1 cellular context compared by ENCODE assay signal in the genomic region with DNA sequence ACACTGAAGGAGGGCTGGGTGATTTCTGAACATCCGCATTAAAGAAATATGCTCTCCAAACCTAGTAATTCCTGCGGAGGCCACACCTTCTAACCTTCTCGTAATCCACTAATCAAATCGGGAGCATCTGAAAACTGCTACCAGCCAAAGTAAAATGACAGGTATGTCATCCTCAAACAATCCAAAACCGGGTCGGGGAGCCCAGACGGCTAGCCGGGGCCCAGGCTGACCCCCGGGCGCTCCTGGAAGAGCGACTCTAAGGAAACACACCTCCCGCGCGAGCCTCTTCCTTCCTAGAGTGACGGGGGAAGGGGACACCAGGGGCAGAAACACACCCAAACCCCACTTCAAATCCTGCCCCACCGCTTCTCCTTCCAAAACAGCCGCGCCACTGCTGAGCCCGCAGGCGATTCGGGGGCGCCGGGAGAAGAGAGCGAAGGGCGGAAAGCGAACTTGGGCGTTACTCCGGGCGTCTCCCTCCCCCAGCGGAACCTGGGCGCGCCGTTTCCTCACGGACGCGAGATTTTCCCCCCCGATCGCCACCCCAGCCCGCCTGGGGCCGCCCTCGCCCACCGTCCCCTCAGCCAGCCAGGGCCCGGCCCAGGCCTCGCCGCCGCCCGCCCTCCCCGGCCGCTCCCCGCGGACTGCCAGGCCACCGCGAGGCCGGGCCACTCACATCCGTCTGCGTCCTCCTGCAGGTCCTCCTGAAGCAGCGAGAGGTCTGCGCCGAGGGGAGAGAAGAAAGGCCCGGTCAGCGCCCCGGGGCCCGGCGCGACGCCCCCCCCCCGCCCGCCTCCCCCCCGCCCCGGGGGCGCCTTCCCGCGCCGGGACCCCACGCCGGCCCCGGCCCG.
A peak's percentile ranks its signal among the peaks of the same experiment; 100 is the strongest.
TF ChIP-seq lines count a peak whose summit lies in the region.

No MANE protein-coding gene starts in this region.

TF ChIP-seq in K562, 482 proteins besides CTCF, POLR2A, EP300 and RAD21 (continued from another document and continues in another):
- TF ChIP-seq, protein P1, sequence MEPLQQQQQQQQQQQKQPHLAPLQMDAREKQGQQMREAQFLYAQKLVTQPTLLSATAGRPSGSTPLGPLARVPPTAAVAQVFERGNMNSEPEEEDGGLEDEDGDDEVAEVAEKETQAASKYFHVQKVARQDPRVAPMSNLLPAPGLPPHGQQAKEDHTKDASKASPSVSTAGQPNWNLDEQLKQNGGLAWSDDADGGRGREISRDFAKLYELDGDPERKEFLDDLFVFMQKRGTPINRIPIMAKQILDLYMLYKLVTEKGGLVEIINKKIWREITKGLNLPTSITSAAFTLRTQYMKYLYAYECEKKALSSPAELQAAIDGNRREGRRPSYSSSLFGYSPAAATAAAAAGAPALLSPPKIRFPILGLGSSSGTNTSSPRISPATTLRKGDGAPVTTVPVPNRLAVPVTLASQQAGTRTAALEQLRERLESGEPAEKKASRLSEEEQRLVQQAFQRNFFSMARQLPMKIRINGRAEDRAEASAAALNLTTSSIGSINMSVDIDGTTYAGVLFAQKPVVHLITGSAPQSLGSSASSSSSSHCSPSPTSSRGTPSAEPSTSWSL (CRISPR knock-in tag; IDR thresholded peaks at IDR 0.05; ENCODE audit: borderline replicate concordance) = no peak
- peak; percentile 43; the same call in 1 of the 2 replicates for TF ChIP-seq MYNN (IDR thresholded peaks at IDR 0.05)
- TF ChIP-seq MYNN (CRISPR knock-in tag; IDR thresholded peaks at IDR 0.05) = no peak
- peak; percentile 85 for TF ChIP-seq POLR2G (IDR thresholded peaks at IDR 0.05; ENCODE audit: low read depth, low read length)
- TF ChIP-seq, protein P2, sequence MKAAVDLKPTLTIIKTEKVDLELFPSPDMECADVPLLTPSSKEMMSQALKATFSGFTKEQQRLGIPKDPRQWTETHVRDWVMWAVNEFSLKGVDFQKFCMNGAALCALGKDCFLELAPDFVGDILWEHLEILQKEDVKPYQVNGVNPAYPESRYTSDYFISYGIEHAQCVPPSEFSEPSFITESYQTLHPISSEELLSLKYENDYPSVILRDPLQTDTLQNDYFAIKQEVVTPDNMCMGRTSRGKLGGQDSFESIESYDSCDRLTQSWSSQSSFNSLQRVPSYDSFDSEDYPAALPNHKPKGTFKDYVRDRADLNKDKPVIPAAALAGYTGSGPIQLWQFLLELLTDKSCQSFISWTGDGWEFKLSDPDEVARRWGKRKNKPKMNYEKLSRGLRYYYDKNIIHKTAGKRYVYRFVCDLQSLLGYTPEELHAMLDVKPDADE (conservative IDR thresholded peaks at IDR 0.05; ENCODE audit: control insufficient read depth, low read depth, low read length) = 0 out of 2 replicates have a peak, but pooled peaks have one; percentile 24
- peak; percentile 59; the same call in 1 of the 2 replicates for TF ChIP-seq POLR2AphosphoS5 (IDR thresholded peaks at IDR 0.05; ENCODE audit: control insufficient read depth, insufficient read depth, low read depth, low read length)
- TF ChIP-seq SMAD1 (IDR thresholded peaks at IDR 0.05; ENCODE audit: low read depth, low read length, partially characterized antibody) = peak; percentile 12
- TF ChIP-seq, protein P3, sequence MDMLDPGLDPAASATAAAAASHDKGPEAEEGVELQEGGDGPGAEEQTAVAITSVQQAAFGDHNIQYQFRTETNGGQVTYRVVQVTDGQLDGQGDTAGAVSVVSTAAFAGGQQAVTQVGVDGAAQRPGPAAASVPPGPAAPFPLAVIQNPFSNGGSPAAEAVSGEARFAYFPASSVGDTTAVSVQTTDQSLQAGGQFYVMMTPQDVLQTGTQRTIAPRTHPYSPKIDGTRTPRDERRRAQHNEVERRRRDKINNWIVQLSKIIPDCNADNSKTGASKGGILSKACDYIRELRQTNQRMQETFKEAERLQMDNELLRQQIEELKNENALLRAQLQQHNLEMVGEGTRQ (CRISPR knock-in tag; IDR thresholded peaks at IDR 0.05) = no peak
- no peak for TF ChIP-seq ZNF696 (CRISPR knock-in tag; conservative IDR thresholded peaks at IDR 0.05)
- TF ChIP-seq CBFA2T2 (conservative IDR thresholded peaks at IDR 0.05) = no peak
- no peak for TF ChIP-seq KLF10 (CRISPR knock-in tag; IDR thresholded peaks at IDR 0.05)
- no peak for TF ChIP-seq MAFF (IDR thresholded peaks at IDR 0.05; ENCODE audit: low read length)
- TF ChIP-seq NR3C1 (CRISPR knock-in tag; IDR thresholded peaks at IDR 0.05) = peak; percentile 45; the same call in 1 of the 2 replicates
- peak; percentile 30 for TF ChIP-seq TBP (optimal IDR thresholded peaks at IDR 0.05; ENCODE audit: low read depth, low read length)
- no peak for TF ChIP-seq ARID1B (IDR thresholded peaks at IDR 0.05)
- TF ChIP-seq ETV5 (CRISPR knock-in tag; IDR thresholded peaks at IDR 0.05; ENCODE audit: low read depth) = 0 out of 2 replicates have a peak, but pooled peaks have one; percentile 8
- peak; percentile 34; the same call in 1 of the 2 replicates for TF ChIP-seq SMARCA4 (IDR thresholded peaks at IDR 0.05)
- TF ChIP-seq, protein P4, sequence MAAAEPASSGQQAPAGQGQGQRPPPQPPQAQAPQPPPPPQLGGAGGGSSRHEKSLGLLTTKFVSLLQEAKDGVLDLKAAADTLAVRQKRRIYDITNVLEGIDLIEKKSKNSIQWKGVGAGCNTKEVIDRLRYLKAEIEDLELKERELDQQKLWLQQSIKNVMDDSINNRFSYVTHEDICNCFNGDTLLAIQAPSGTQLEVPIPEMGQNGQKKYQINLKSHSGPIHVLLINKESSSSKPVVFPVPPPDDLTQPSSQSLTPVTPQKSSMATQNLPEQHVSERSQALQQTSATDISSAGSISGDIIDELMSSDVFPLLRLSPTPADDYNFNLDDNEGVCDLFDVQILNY (CRISPR knock-in tag; IDR thresholded peaks at IDR 0.05) = 0 out of 2 replicates have a peak, but pooled peaks have one; percentile 58
- TF ChIP-seq RB1 (IDR thresholded peaks at IDR 0.05; ENCODE audit: low read depth) = no peak
- TF ChIP-seq ZNF133 (CRISPR knock-in tag; IDR thresholded peaks at IDR 0.05) = no peak
- TF ChIP-seq, protein P5, sequence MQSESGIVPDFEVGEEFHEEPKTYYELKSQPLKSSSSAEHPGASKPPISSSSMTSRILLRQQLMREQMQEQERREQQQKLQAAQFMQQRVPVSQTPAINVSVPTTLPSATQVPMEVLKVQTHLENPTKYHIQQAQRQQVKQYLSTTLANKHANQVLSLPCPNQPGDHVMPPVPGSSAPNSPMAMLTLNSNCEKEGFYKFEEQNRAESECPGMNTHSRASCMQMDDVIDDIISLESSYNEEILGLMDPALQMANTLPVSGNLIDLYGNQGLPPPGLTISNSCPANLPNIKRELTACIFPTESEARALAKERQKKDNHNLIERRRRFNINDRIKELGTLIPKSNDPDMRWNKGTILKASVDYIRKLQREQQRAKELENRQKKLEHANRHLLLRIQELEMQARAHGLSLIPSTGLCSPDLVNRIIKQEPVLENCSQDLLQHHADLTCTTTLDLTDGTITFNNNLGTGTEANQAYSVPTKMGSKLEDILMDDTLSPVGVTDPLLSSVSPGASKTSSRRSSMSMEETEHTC (IDR thresholded peaks at IDR 0.05) = no peak
- TF ChIP-seq IRF2 (CRISPR knock-in tag; IDR thresholded peaks at IDR 0.05) = no peak; the same call in 1 of the 2 replicates
- peak; percentile 69 for TF ChIP-seq TAF1 (IDR thresholded peaks at IDR 0.05; ENCODE audit: control insufficient read depth, extremely low read depth, insufficient read depth, low read length, severe bottlenecking)
- TF ChIP-seq L3MBTL2 (IDR thresholded peaks at IDR 0.05) = peak; percentile 42; the same call in 1 of the 2 replicates
- TF ChIP-seq ZNF79 (CRISPR knock-in tag; IDR thresholded peaks at IDR 0.05; ENCODE audit: low read depth) = no peak
- no peak for TF ChIP-seq ZNF76 (CRISPR knock-in tag; IDR thresholded peaks at IDR 0.05; ENCODE audit: borderline replicate concordance)
- TF ChIP-seq, protein P6, sequence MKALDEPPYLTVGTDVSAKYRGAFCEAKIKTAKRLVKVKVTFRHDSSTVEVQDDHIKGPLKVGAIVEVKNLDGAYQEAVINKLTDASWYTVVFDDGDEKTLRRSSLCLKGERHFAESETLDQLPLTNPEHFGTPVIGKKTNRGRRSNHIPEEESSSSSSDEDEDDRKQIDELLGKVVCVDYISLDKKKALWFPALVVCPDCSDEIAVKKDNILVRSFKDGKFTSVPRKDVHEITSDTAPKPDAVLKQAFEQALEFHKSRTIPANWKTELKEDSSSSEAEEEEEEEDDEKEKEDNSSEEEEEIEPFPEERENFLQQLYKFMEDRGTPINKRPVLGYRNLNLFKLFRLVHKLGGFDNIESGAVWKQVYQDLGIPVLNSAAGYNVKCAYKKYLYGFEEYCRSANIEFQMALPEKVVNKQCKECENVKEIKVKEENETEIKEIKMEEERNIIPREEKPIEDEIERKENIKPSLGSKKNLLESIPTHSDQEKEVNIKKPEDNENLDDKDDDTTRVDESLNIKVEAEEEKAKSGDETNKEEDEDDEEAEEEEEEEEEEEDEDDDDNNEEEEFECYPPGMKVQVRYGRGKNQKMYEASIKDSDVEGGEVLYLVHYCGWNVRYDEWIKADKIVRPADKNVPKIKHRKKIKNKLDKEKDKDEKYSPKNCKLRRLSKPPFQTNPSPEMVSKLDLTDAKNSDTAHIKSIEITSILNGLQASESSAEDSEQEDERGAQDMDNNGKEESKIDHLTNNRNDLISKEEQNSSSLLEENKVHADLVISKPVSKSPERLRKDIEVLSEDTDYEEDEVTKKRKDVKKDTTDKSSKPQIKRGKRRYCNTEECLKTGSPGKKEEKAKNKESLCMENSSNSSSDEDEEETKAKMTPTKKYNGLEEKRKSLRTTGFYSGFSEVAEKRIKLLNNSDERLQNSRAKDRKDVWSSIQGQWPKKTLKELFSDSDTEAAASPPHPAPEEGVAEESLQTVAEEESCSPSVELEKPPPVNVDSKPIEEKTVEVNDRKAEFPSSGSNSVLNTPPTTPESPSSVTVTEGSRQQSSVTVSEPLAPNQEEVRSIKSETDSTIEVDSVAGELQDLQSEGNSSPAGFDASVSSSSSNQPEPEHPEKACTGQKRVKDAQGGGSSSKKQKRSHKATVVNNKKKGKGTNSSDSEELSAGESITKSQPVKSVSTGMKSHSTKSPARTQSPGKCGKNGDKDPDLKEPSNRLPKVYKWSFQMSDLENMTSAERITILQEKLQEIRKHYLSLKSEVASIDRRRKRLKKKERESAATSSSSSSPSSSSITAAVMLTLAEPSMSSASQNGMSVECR (CRISPR knock-in tag; IDR thresholded peaks at IDR 0.05) = peak; percentile 61; the same call in 1 of the 2 replicates
- TF ChIP-seq, protein P7, sequence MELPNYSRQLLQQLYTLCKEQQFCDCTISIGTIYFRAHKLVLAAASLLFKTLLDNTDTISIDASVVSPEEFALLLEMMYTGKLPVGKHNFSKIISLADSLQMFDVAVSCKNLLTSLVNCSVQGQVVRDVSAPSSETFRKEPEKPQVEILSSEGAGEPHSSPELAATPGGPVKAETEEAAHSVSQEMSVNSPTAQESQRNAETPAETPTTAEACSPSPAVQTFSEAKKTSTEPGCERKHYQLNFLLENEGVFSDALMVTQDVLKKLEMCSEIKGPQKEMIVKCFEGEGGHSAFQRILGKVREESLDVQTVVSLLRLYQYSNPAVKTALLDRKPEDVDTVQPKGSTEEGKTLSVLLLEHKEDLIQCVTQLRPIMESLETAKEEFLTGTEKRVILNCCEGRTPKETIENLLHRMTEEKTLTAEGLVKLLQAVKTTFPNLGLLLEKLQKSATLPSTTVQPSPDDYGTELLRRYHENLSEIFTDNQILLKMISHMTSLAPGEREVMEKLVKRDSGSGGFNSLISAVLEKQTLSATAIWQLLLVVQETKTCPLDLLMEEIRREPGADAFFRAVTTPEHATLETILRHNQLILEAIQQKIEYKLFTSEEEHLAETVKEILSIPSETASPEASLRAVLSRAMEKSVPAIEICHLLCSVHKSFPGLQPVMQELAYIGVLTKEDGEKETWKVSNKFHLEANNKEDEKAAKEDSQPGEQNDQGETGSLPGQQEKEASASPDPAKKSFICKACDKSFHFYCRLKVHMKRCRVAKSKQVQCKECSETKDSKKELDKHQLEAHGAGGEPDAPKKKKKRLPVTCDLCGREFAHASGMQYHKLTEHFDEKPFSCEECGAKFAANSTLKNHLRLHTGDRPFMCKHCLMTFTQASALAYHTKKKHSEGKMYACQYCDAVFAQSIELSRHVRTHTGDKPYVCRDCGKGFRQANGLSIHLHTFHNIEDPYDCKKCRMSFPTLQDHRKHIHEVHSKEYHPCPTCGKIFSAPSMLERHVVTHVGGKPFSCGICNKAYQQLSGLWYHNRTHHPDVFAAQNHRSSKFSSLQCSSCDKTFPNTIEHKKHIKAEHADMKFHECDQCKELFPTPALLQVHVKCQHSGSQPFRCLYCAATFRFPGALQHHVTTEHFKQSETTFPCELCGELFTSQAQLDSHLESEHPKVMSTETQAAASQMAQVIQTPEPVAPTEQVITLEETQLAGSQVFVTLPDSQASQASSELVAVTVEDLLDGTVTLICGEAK (IDR thresholded peaks at IDR 0.05) = peak; percentile 49; the same call in 1 of the 2 replicates
- TF ChIP-seq, protein P7 (CRISPR knock-in tag; IDR thresholded peaks at IDR 0.05) = no peak
- TF ChIP-seq SNIP1 (IDR thresholded peaks at IDR 0.05; ENCODE audit: low read depth) = no peak
- TF ChIP-seq KDM5B (IDR thresholded peaks at IDR 0.05; ENCODE audit: insufficient replicate concordance, low read depth, low read length) = peak; percentile 40
- TF ChIP-seq, protein P8, sequence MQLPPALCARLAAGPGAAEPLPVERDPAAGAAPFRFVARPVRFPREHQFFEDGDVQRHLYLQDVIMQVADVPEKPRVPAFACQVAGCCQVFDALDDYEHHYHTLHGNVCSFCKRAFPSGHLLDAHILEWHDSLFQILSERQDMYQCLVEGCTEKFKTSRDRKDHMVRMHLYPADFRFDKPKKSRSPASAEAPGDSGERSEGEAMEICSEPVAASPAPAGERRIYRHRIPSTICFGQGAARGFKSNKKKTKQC (CRISPR knock-in tag; IDR thresholded peaks at IDR 0.05) = 0 out of 2 replicates have a peak, but pooled peaks have one; percentile 6
